21 cellular contexts compared by ENCODE assay signal in genomic region chr2:70073493-70073892, GRCh38. TPM values are rescaled to one million over a fixed set of nuclear protein-coding genes. Genes with fewer than 3 reads are reported as not detected.
A peak's percentile ranks its signal among the peaks of the same experiment; 100 is the strongest.
DNase-seq lines count a peak whose midpoint lies in the region; ATAC-seq and TF ChIP-seq lines count a peak whose summit lies in the region.
"Had no signal": no experiment of that assay in that cellular context is flagged by ENCODE, and none has a peak within 500 bp of the region (broad histone marks: within the 10 kb centered on the region; RNA-seq: fewer than 3 reads in every experiment).

No MANE protein-coding gene starts in this region.

- POLR2A ChIA-PET in activated CD4-positive, alpha-beta T cell treated with anti-CD3 and anti-CD28 coated beads, Interleukin-2, amount 10 ng/mL, durations not matched to agents 7 days and 5 days (lab: Charles Lee) = interaction anchor here (0.6 kb wide), 1 partner anchor 34 kb away, joined by 3 read pairs; no protein-coding TSS in a partner anchor

- TF ChIP-seq EP300 in sigmoid colon (IDR thresholded peaks at IDR 0.05) = no peak

- CTCF ChIA-PET in activated CD4-positive, alpha-beta T cell treated with anti-CD3 and anti-CD28 coated beads, Interleukin-2, amount 10 ng/mL, durations not matched to agents 7 days and 5 days (lab: Charles Lee) = interaction anchor here (0.6 to 1.0 kb wide), 4 partner anchors 10 to 27 kb away, joined by 3 read pairs; no protein-coding TSS in a partner anchor

- peak overlapping the region; percentile 51 for H3K27ac Mint-ChIP-seq in activated CD4-positive, alpha-beta T cell treated with anti-CD3 and anti-CD28 coated beads, Interleukin-2, amount 10 ng/mL, durations not matched to agents 7 days and 5 days
- H3K27ac Mint-ChIP-seq in T-helper 17 cell = peak overlapping the region; percentile 2
- no peak overlapping the region for H3K27ac Mint-ChIP-seq in endodermal cell

- intact Hi-C loops in sigmoid colon (cut with DNase I) (loop anchor here (5.0 kb wide), 1 partner anchor 156 kb away; the partner anchor contains the start of gene MXD1), testis (cut with DNase I; ENCODE audit: low total_unique reads) (no loop called here)

- no peaks in the 10 kb centered on the region for H3K27me3 Mint-ChIP-seq in activated CD4-positive, alpha-beta T cell treated with anti-CD3 and anti-CD28 coated beads, Interleukin-2, amount 10 ng/mL, durations not matched to agents 7 days and 5 days
- H3K27me3 Mint-ChIP-seq in T-helper 17 cell (no peaks in the 10 kb centered on the region), endodermal cell (ENCODE audit: insufficient read depth) (no peaks in the 10 kb centered on the region)

- H3K27ac ChIP-seq in endodermal cell (ENCODE audit: low read depth, low read length) (no peak overlapping the region), sigmoid colon (no peak overlapping the region), testis (no peak overlapping the region)
- H3K27ac ChIP-seq: coronary artery had no signal

- no peaks in the 10 kb centered on the region for H3K9me3 ChIP-seq in T-helper 17 cell (ENCODE audit: control insufficient read depth, low read length, poor library complexity, severe bottlenecking)
- H3K9me3 ChIP-seq in endodermal cell (ENCODE audit: control insufficient read depth, low read length) = no peaks in the 10 kb centered on the region
- no peaks in the 10 kb centered on the region for H3K9me3 ChIP-seq in sigmoid colon
- no peaks in the 10 kb centered on the region for H3K9me3 ChIP-seq in testis
- H3K9me3 ChIP-seq: BLaER1 treated with 17β-estradiol and CSF1 and Interleukin-3, amounts not matched to agents 10 nM and 100 nM; tibial artery had no signal

- H3K4me3 ChIP-seq in endodermal cell (ENCODE audit: low read length) = no peak overlapping the region
- no peak overlapping the region for H3K4me3 ChIP-seq in sigmoid colon
- no peak overlapping the region for H3K4me3 ChIP-seq in testis
- H3K4me3 ChIP-seq: BLaER1 treated with 17β-estradiol and CSF1 and Interleukin-3, amounts not matched to agents 10 nM and 100 nM; coronary artery; tibial artery had no signal

- H3K36me3 ChIP-seq in endodermal cell (ENCODE audit: control insufficient read depth, insufficient read depth, low read length) = peaks cover 61% of the 10 kb centered on the region
- peaks cover 0 to 58% (median 6%) of the 10 kb centered on the region in 4 donors for H3K36me3 ChIP-seq in sigmoid colon
- peaks cover 4% of the 10 kb centered on the region for H3K36me3 ChIP-seq in testis (ENCODE audit: low read depth, missing control alignments)

- H3K9ac ChIP-seq in endodermal cell (ENCODE audit: extremely low read depth, low read length, poor library complexity, severe bottlenecking) = no peak overlapping the region
- H3K9ac ChIP-seq: BLaER1 treated with 17β-estradiol and CSF1 and Interleukin-3, amounts not matched to agents 10 nM and 100 nM had no signal

- TF ChIP-seq POLR2A in sigmoid colon (IDR thresholded peaks at IDR 0.05) = no peak
- TF ChIP-seq POLR2A in testis (IDR thresholded peaks at IDR 0.05) = no peak

- WGBS in endodermal cell (ENCODE audit: insufficient coverage in 1 of 2, insufficient read length in 1 of 2), 2 experiments = 91 to 96% methylated on average over 4 to 5 of the region's 5 CpGs
- 85 to 95% methylated on average over 5 of the region's 5 CpGs for WGBS in sigmoid colon, 2 donors
- 69 to 76% methylated on average over 5 of the region's 5 CpGs for WGBS in testis, 2 donors

- H3K4me1 ChIP-seq in endodermal cell (ENCODE audit: control insufficient read depth, insufficient read depth, low read length) (no peaks in the 10 kb centered on the region), sigmoid colon (peaks cover 0 to 22% (median 18%) of the 10 kb centered on the region in 4 donors), testis (peaks cover 14% of the 10 kb centered on the region)

- no peak overlapping the region for H3K4me3 Mint-ChIP-seq in activated CD4-positive, alpha-beta T cell treated with anti-CD3 and anti-CD28 coated beads, Interleukin-2, amount 10 ng/mL, durations not matched to agents 7 days and 5 days
- H3K4me3 Mint-ChIP-seq in T-helper 17 cell (no peak overlapping the region), endodermal cell (no peak overlapping the region)

- H3K27me3 ChIP-seq in endodermal cell (ENCODE audit: control insufficient read depth, insufficient read depth, low read length, poor library complexity, severe bottlenecking) (no peaks in the 10 kb centered on the region), sigmoid colon (no peaks in the 10 kb centered on the region), testis (no peaks in the 10 kb centered on the region)
- H3K27me3 ChIP-seq: BLaER1 treated with 17β-estradiol and CSF1 and Interleukin-3, amounts not matched to agents 10 nM and 100 nM; tibial artery had no signal

- DNase-seq in activated CD4-positive, alpha-beta T cell treated with anti-CD3 and anti-CD28 coated beads, Interleukin-2, amount 10 ng/mL, durations not matched to agents 7 days and 5 days = no peak
- DNase-seq in activated CD4-positive, alpha-beta T cell treated with anti-CD3 and anti-CD28 coated beads, Interleukin-2, amount 50 U/mL, for 1 hour = no peak
- DNase-seq in T-helper 17 cell (no peak), endodermal cell (peak; percentile 52), sigmoid colon (peak; percentile 22), testis (no peak), NCI-H146 (lab: John Stamatoyannopoulos, UW) (no peak), NCI-H526 treated with DMSO at 0.1 percent for 48 hours (lab: John Stamatoyannopoulos, UW) (no peak)
- DNase-seq: 8988T; activated CD4-positive, CD25-positive, alpha-beta regulatory T cell treated with anti-CD3 and anti-CD28 coated beads, Interleukin-2, amount 50 U/mL, for 72 hours; DMS79; erythroblast; IMR-90; mammary epithelial cell; NCI-H2029; NCI-H510A; SIG-M5; tibial artery had no signal

- peaks cover 46% of the 10 kb centered on the region for H3K4me1 Mint-ChIP-seq in activated CD4-positive, alpha-beta T cell treated with anti-CD3 and anti-CD28 coated beads, Interleukin-2, amount 10 ng/mL, durations not matched to agents 7 days and 5 days
- H3K4me1 Mint-ChIP-seq in T-helper 17 cell (peaks cover 18% of the 10 kb centered on the region), endodermal cell (peaks cover 2% of the 10 kb centered on the region)

- H3K9me3 Mint-ChIP-seq in activated CD4-positive, alpha-beta T cell treated with anti-CD3 and anti-CD28 coated beads, Interleukin-2, amount 10 ng/mL, durations not matched to agents 7 days and 5 days = no peaks in the 10 kb centered on the region
- no peaks in the 10 kb centered on the region for H3K9me3 Mint-ChIP-seq in endodermal cell

- TF ChIP-seq CTCF in endodermal cell (conservative IDR thresholded peaks at IDR 0.05) (no peak), sigmoid colon (IDR thresholded peaks at IDR 0.05) (no peak), testis (IDR thresholded peaks at IDR 0.05) (no peak)

- H3K36me3 Mint-ChIP-seq in activated CD4-positive, alpha-beta T cell treated with anti-CD3 and anti-CD28 coated beads, Interleukin-2, amount 10 ng/mL, durations not matched to agents 7 days and 5 days (ENCODE audit: low read depth) = peaks cover 30% of the 10 kb centered on the region
- H3K36me3 Mint-ChIP-seq in T-helper 17 cell (ENCODE audit: low read depth) (peaks cover 6% of the 10 kb centered on the region), endodermal cell (ENCODE audit: low read depth) (peaks cover 45% of the 10 kb centered on the region)

- no peak for ATAC-seq in T-helper 17 cell
- ATAC-seq: sciatic nerve had no signal

RNA-seq across cellular contexts. Expression of gene PCBP1, which starts 13.8 kb away (rescaled TPM):
- total RNA-seq in activated CD4-positive, alpha-beta T cell treated with anti-CD3 and anti-CD28 coated beads, Interleukin-2, amount 10 ng/mL, durations not matched to agents 7 days and 5 days = 100 to 1,000 TPM; 527 to 544 TPM
- 100 to 1,000 TPM; 334 to 345 TPM for total RNA-seq in T-helper 17 cell
- total RNA-seq in endodermal cell = 100 to 1,000 TPM; 344 to 357 TPM
- 354 TPM for polyA plus RNA-seq in endodermal cell (2013, experiment 1 of 2)
- polyA plus RNA-seq in endodermal cell (2013, experiment 2 of 2) = 313 TPM
- total RNA-seq in sigmoid colon = 100 to 1,000 TPM; 178 to 186 (median 182) TPM
- 100 to 1,000 TPM; 269 to 311 (median 286) TPM for polyA plus RNA-seq in sigmoid colon
- total RNA-seq in testis = 100 to 1,000 TPM; 144 to 200 TPM
- polyA plus RNA-seq in testis (ENCODE audit: insufficient read depth, low read depth, low replicate concordance) = 270 TPM

Comparison
In these comparisons a context has a peak if more than half of its experiments do, and no peak if none do; other contexts are left out.
1. DNase-seq: peak in endodermal cell (single experiment) and sigmoid colon (single experiment); none in activated CD4-positive, alpha-beta T cell treated with anti-CD3 and anti-CD28 coated beads, Interleukin-2, amount 10 ng/mL, durations not matched to agents 7 days and 5 days (single experiment), activated CD4-positive, alpha-beta T cell treated with anti-CD3 and anti-CD28 coated beads, Interleukin-2, amount 50 U/mL, for 1 hour (single experiment), T-helper 17 cell (0 of 3), testis (single experiment), NCI-H146 (single experiment) and NCI-H526 treated with DMSO at 0.1 percent for 48 hours (single experiment).